19 cellular contexts compared by ENCODE assay signal in genomic region chr14:56703947-56704346, GRCh38.
"Had no signal": no experiment of that assay in that cellular context is flagged by ENCODE, and none has a peak within 500 bp of the region (broad histone marks: within the 10 kb centered on the region; RNA-seq: fewer than 3 reads in every experiment).

No MANE protein-coding gene starts in this region.

- H3K9me3 Mint-ChIP-seq: activated B cell treated with CpG ODN at 0.5 μM for 24 hours; activated T-cell treated with anti-CD3 and anti-CD28 coated beads, Interleukin-2, amount 50 U/mL, for 4 hours; activated T-helper 2 cell treated with anti-CD3 and anti-CD28 coated beads, Interferon-gamma antibody, Interleukin-2, Interleukin-4, amounts not matched to agents 10 μg/mL and 5 μg/mL and 100 μg/mL, durations not matched to agents 14 hours and 24 hours and 36 hours; stimulated activated naive B cell treated with anti-CD40 and anti-IgM and Interleukin-4, amounts not matched to agents 10 μg/mL and 1 μg/mL and 100 μg/mL, for 72 hours had no signal

- DNase-seq: activated B cell treated with CpG ODN at 0.5 μM for 24 hours; activated CD4-positive, alpha-beta T cell treated with anti-CD3 and anti-CD28 coated beads for 36 hours; activated CD4-positive, alpha-beta T cell treated with anti-CD3 and anti-CD28 coated beads, Interleukin-2, amount 50 U/mL, for 4 hours; activated CD8-positive, alpha-beta memory T cell treated with anti-CD3 and anti-CD28 coated beads for 24 hours; activated CD8-positive, alpha-beta memory T cell treated with anti-CD3 and anti-CD28 coated beads, Interleukin-2, amount 50 U/mL, for 4 hours; activated naive CD4-positive, alpha-beta T cell; activated T-cell treated with anti-CD3 and anti-CD28 coated beads, Interleukin-2, amount 50 U/mL, for 4 hours; cerebellar nuclear complex; cortex of kidney; heart right ventricle; kidney; lower lobe of right lung; naive B cell; right lobe of liver; stimulated activated naive B cell treated with anti-CD40 and anti-IgM and Interleukin-4, amounts not matched to agents 10 μg/mL and 1 μg/mL and 100 μg/mL, for 72 hours; T1000; transverse colon had no signal

- H3K4me3 Mint-ChIP-seq: activated B cell treated with CpG ODN at 0.5 μM for 24 hours; activated CD4-positive, alpha-beta T cell treated with anti-CD3 and anti-CD28 coated beads for 36 hours; activated naive CD8-positive, alpha-beta T cell; activated T-cell treated with anti-CD3 and anti-CD28 coated beads, Interleukin-2, amount 50 U/mL, for 4 hours; naive B cell; stimulated activated naive B cell treated with anti-CD40 and anti-IgM and Interleukin-4, amounts not matched to agents 10 μg/mL and 1 μg/mL and 100 μg/mL, for 72 hours had no signal

- H3K27ac Mint-ChIP-seq: activated B cell treated with CpG ODN at 0.5 μM for 24 hours; activated CD4-positive, alpha-beta T cell treated with anti-CD3 and anti-CD28 coated beads for 36 hours; activated naive CD8-positive, alpha-beta T cell; activated T-helper 2 cell treated with anti-CD3 and anti-CD28 coated beads, Interferon-gamma antibody, Interleukin-2, Interleukin-4, amounts not matched to agents 10 μg/mL and 5 μg/mL and 100 μg/mL, durations not matched to agents 14 hours and 24 hours and 36 hours; naive B cell; stimulated activated naive B cell treated with anti-CD40 and anti-IgM and Interleukin-4, amounts not matched to agents 10 μg/mL and 1 μg/mL and 100 μg/mL, for 72 hours had no signal

- H3K4me1 Mint-ChIP-seq: activated B cell treated with CpG ODN at 0.5 μM for 24 hours; activated CD4-positive, alpha-beta T cell treated with anti-CD3 and anti-CD28 coated beads for 36 hours; naive B cell; stimulated activated naive B cell treated with anti-CD40 and anti-IgM and Interleukin-4, amounts not matched to agents 10 μg/mL and 1 μg/mL and 100 μg/mL, for 72 hours had no signal

- H3K36me3 Mint-ChIP-seq: activated naive CD8-positive, alpha-beta T cell; naive B cell; stimulated activated naive B cell treated with anti-CD40 and anti-IgM and Interleukin-4, amounts not matched to agents 10 μg/mL and 1 μg/mL and 100 μg/mL, for 72 hours had no signal
